In genomic region chr1:12342261-12343003, GRCh38 we compare ENCODE assay signal across 15 cellular contexts.
DNase-seq lines count a peak whose midpoint lies in the region; ATAC-seq lines count a peak whose summit lies in the region.
"Had no signal": no experiment of that assay in that cellular context is flagged by ENCODE, and none has a peak within 500 bp of the region (broad histone marks: within the 10 kb centered on the region; RNA-seq: fewer than 3 reads in every experiment).

No MANE protein-coding gene starts in this region.

- DNase-seq in EH (ENCODE audit: low read depth): peak; percentile 9
- peak; percentile 57 for DNase-seq in astrocyte of the hippocampus (ENCODE audit: low read depth, low spot score)
- DNase-seq in kidney glomerular epithelial cell (lab: John Stamatoyannopoulos, UW): peak; percentile 21
- no peak for DNase-seq in sciatic nerve (ENCODE audit: low spot score)
- DNase-seq in nucleus accumbens (lab: John Stamatoyannopoulos, UW): no peak
- DNase-seq in stimulated activated naive CD4-positive, alpha-beta T cell (lab: John Stamatoyannopoulos, UW): no peak
- DNase-seq in NCI-H1092 (lab: John Stamatoyannopoulos, UW): no peak
- no peak for DNase-seq in posterior vena cava (ENCODE audit: low spot score)
- DNase-seq: activated naive CD8-positive, alpha-beta T cell treated with anti-CD3 and anti-CD28 coated beads, Interleukin-2, amount 10 ng/mL, durations not matched to agents 7 days and 5 days; effector memory CD4-positive, alpha-beta T cell; foreskin fibroblast; GF-D8; kidney; NCI-H1048; NCI-H526 treated with DMSO at 0.1 percent for 48 hours had no signal

- intact Hi-C loops in sciatic nerve (cut with DNase I) (no loop called here), posterior vena cava (cut with DNase I) (no loop called here)

- ATAC-seq in sciatic nerve: peak; percentile 44

Comparison
In these comparisons a context has a peak if more than half of its experiments do, and no peak if none do; other contexts are left out.
1. DNase-seq: peak in EH (single experiment), astrocyte of the hippocampus (single experiment) and kidney glomerular epithelial cell (single experiment); none in sciatic nerve (single experiment), nucleus accumbens (0 of 56), stimulated activated naive CD4-positive, alpha-beta T cell (0 of 6), NCI-H1092 (single experiment) and posterior vena cava (single experiment).